8 cellular contexts compared by ENCODE assay signal in the genomic region with DNA sequence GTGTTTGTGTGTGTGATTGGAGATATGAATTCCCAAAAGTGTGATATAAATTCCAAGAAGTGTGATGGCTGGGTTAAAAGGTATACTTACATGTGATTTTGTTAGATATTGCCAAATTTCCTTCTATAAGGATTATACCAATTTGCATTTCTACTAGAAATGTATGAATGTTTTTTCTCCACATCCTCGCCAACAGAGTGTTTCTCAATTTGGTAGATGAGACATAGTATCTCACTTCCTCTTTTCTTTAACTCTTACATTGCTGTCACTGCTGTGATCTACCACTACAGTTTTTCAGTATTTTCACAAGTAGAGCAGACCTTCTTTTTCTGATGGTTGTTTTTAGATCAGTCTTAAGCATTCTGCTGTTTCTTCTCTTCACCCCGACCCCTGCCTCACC.
DNase-seq lines count a peak whose midpoint lies in the region; ATAC-seq, FAIRE-seq and TF ChIP-seq lines count a peak whose summit lies in the region.

No MANE protein-coding gene starts in this region.

- no peak for TF ChIP-seq POLR2A in GM12891 (IDR thresholded peaks at IDR 0.05; ENCODE audit: low read depth, low read length)

- TF ChIP-seq CTCF in choroid plexus epithelial cell (conservative IDR thresholded peaks at IDR 0.05; ENCODE audit: low read depth, low read length): no peak

- peak overlapping the region; percentile 13 for H3K4me3 ChIP-seq in choroid plexus epithelial cell (ENCODE audit: low read depth, low read length)

- DNase-seq in GM12891 (ENCODE audit: insufficient read length, low spot score): peak; percentile 5
- peak; percentile 48 for DNase-seq in choroid plexus epithelial cell (ENCODE audit: low read depth)
- no peak for DNase-seq in NCI-H1048 (lab: John Stamatoyannopoulos, UW)
- no peak for DNase-seq in T-helper 9 cell
- no peak for DNase-seq in NCI-H1417 treated with DMSO at 0.1 percent for 48 hours (lab: John Stamatoyannopoulos, UW)
- DNase-seq in NCI-H82 treated with DMSO at 0.1 percent for 48 hours (lab: John Stamatoyannopoulos, UW; ENCODE audit: unreplicated experiment): no peak

- FAIRE-seq in GM12891 (lab: Jason Lieb, UNC): peak; percentile 92

- peak; percentile 99 for ATAC-seq in GM21717 (IDR thresholded peaks at IDR 0.05; ENCODE audit: unreplicated experiment)
- ATAC-seq in HG03571 (IDR thresholded peaks at IDR 0.05; ENCODE audit: unreplicated experiment): peak; percentile 96

TF ChIP-seq in GM12891, 5 proteins besides CTCF, POLR2A, EP300 and RAD21:
- TF ChIP-seq POLR2AphosphoS5 (IDR thresholded peaks at IDR 0.05; ENCODE audit: low read depth, low read length): no peak
- TF ChIP-seq TAF1 (IDR thresholded peaks at IDR 0.05; ENCODE audit: low read depth, low read length): no peak
- TF ChIP-seq PAX5 (IDR thresholded peaks at IDR 0.05; ENCODE audit: insufficient read depth, low read length, severe bottlenecking): no peak
- TF ChIP-seq POU2F2 (IDR thresholded peaks at IDR 0.05; ENCODE audit: low read depth, low read length): no peak
- peak; percentile 99 for TF ChIP-seq SPI1 (IDR thresholded peaks at IDR 0.05; ENCODE audit: low read depth, low read length)

Comparison
In these comparisons a context has a peak if more than half of its experiments do, and no peak if none do; other contexts are left out.
1. DNase-seq: peak in GM12891 (single experiment) and choroid plexus epithelial cell (single experiment); none in NCI-H1048 (single experiment), T-helper 9 cell (single experiment), NCI-H1417 treated with DMSO at 0.1 percent for 48 hours (single experiment) and NCI-H82 treated with DMSO at 0.1 percent for 48 hours (single experiment).